ENCODE assay signal across 25 cellular contexts in genomic region chr18:62959481-62959880, GRCh38.
"Had no signal": no experiment of that assay in that cellular context is flagged by ENCODE, and none has a peak within 500 bp of the region (broad histone marks: within the 10 kb centered on the region; RNA-seq: fewer than 3 reads in every experiment).

No MANE protein-coding gene starts in this region.

- ATAC-seq: effector memory CD8-positive, alpha-beta T cell; esophagus mucosa; gastrocnemius medialis; heart right ventricle; left cardiac atrium; left lung; left ventricle myocardium superior; lower lobe of right lung; mucosa of descending colon had no signal

- H3K27ac ChIP-seq: colonic mucosa, epithelial cell of prostate, esophagus squamous epithelium, gastrocnemius medialis, heart right ventricle, left lung, lower lobe of right lung had no signal

- H3K4me1 ChIP-seq: colonic mucosa, esophagus squamous epithelium, gastrocnemius medialis, lower lobe of right lung had no signal

- H3K36me3 ChIP-seq: colonic mucosa had no signal

- FAIRE-seq: endometrium, keratinocyte had no signal

- H3K4me3 ChIP-seq: colonic mucosa, esophagus squamous epithelium, gastrocnemius medialis, heart right ventricle, left lung, lower lobe of right lung, mucosa of descending colon had no signal

- DNase-seq: colonic mucosa; cortex of kidney; effector CD8-positive, alpha-beta T cell; effector memory CD8-positive, alpha-beta T cell; endodermal cell; erythroblast; esophagus squamous epithelium; foreskin fibroblast; foreskin melanocyte; gastrocnemius medialis; glutamatergic neuron; head of caudate nucleus; heart right ventricle; hippocampal formation; left cardiac atrium; left lung; left ventricle myocardium superior; lower lobe of right lung; mesenchymal stem cell; mucosa of descending colon; naive B cell had no signal

- H3K9me3 ChIP-seq: colonic mucosa, esophagus squamous epithelium, gastrocnemius medialis, heart right ventricle, left lung, lower lobe of right lung, mucosa of descending colon had no signal

- H3K27me3 ChIP-seq: colonic mucosa, esophagus squamous epithelium, gastrocnemius medialis, heart right ventricle, left lung had no signal
